ENCODE assay signal across 10 cellular contexts in the genomic region with DNA sequence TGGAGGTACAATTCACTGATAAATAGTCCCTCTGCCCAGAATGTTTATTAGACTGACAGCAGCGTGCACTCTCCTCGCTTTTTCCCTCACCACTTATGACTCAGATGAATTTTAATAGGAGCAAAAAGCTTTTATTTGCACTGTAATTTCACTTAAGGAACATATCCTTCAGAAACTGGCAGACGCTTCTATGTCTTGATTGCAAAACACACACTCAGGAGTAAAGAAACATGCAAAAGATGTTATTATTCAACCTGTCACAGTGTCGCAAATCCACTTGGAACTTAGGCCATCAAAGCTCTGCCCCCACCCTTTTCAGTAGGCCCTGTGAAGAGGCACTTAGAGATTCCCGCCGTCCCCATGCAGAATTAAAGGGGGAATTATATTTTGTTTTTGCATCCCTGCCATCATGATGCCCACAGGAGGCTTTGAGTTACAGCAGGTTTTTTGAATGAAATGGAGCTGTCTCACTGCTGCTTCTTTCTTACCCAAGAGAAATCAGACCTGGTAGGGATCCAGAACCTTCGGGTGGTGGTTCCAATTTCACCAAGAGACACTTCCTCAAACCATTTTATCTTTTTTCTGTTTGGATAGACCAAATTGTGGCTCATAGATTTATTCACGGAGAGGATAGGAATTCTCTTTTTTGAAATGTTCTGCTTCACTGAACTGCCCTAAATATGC.
A peak's percentile ranks its signal among the peaks of the same experiment; 100 is the strongest.
DNase-seq lines count a peak whose midpoint lies in the region; ATAC-seq, FAIRE-seq and TF ChIP-seq lines count a peak whose summit lies in the region.
"Had no signal": no experiment of that assay in that cellular context is flagged by ENCODE, and none has a peak within 500 bp of the region (broad histone marks: within the 10 kb centered on the region; RNA-seq: fewer than 3 reads in every experiment).

No MANE protein-coding gene starts in this region.

- H4K91ac ChIP-seq in H1 (replicated peaks; ENCODE audit: insufficient read length, low read length) = no peak overlapping the region

- H3K4me3 ChIP-seq in H1 (ENCODE audit: extremely low read depth in 1 of 4, insufficient read depth in 2 of 4, low read depth in 3 of 4, low read length in 4 of 4) = no peak overlapping the region
- H3K4me3 ChIP-seq: cardiac muscle cell, uterus had no signal

- no peak overlapping the region for H3K27ac ChIP-seq in H1 (ENCODE audit: low read depth, low read length)
- H3K27ac ChIP-seq: cardiac muscle cell had no signal

- H4K8ac ChIP-seq in H1 (ENCODE audit: extremely low read depth, insufficient read depth, low read length) = no peak overlapping the region

- no peak overlapping the region for H2BK120ac ChIP-seq in H1 (replicated peaks; ENCODE audit: low read depth, low read length)

- H3K23me2 ChIP-seq in H1 (ENCODE audit: low read depth, low read length) = no peaks in the 10 kb centered on the region

- CTCF ChIA-PET in HEK293T (lab: Yijun Ruan, JAX) = interaction anchor here (1.0 to 1.8 kb wide), 4 partner anchors 27 to 638 kb away, joined by 3 to 7 read pairs (median 3); no protein-coding TSS in a partner anchor
- CTCF ChIA-PET in H1 (lab: Charles Lee; ENCODE audit: partially characterized antibody) = interaction anchor here (0.6 to 5.0 kb wide), 26 partner anchors 8 to 599 kb away, joined by 3 to 19 read pairs (median 4); no protein-coding TSS in a partner anchor

- TF ChIP-seq CTCF in H1 (IDR thresholded peaks at IDR 0.05; ENCODE audit: control extremely low read depth in 1 of 3, insufficient read depth in 1 of 3, low read depth in 1 of 3, low read length in 3 of 3) = no peak

- H3K36me3 ChIP-seq in H1 (ENCODE audit: control insufficient read depth in 2 of 4, insufficient read depth in 4 of 4, low read length in 3 of 4) = no peaks in the 10 kb centered on the region
- H3K36me3 ChIP-seq: cardiac muscle cell, uterus had no signal

- H3K56ac ChIP-seq in H1 (replicated peaks; ENCODE audit: insufficient read length, low read depth, low read length) = no peak overlapping the region

- no peak overlapping the region for H2AK5ac ChIP-seq in H1 (ENCODE audit: low read depth, low read length)

- no peak overlapping the region for H2BK15ac ChIP-seq in H1 (ENCODE audit: low read length)

- POLR2A ChIA-PET in HEK293T (lab: Yijun Ruan, JAX) (no interaction called here), H1 (lab: Charles Lee; ENCODE audit: partially characterized antibody) (interaction anchor here (0.6 kb wide), 1 partner anchor 72 kb away, joined by 4 read pairs; no protein-coding TSS in a partner anchor)

- H3K27me3 ChIP-seq in H1 (replicated peaks in 1 of 4; ENCODE audit: control insufficient read depth in 3 of 4, extremely low read depth in 1 of 4, insufficient read depth in 3 of 4, low read length in 3 of 4) = no peaks in the 10 kb centered on the region
- H3K27me3 ChIP-seq: cardiac muscle cell, uterus had no signal

- H2BK12ac ChIP-seq in H1 (ENCODE audit: low read depth, low read length) = peak overlapping the region; percentile 62; the same call in 1 of the 2 replicates

- no peak for TF ChIP-seq EP300 in H1 (IDR thresholded peaks at IDR 0.05; ENCODE audit: borderline replicate concordance in 1 of 2, low read depth in 2 of 2, low read length in 2 of 2)

- H4K20me1 ChIP-seq in H1 (replicated peaks in 1 of 2; ENCODE audit: control insufficient read depth in 1 of 2, insufficient read depth in 2 of 2, low read length in 2 of 2) = no peaks in the 10 kb centered on the region

- FAIRE-seq in H1 (lab: Jason Lieb, UNC) = peak; percentile 62

- H3K9ac ChIP-seq in H1 (replicated peaks in 1 of 4; ENCODE audit: extremely low read depth in 1 of 4, low read depth in 3 of 4, low read length in 3 of 4) = no peak overlapping the region

- H3K79me1 ChIP-seq in H1 (ENCODE audit: low read depth, low read length) = no peaks in the 10 kb centered on the region

- no peak for ATAC-seq in GM21576 (IDR thresholded peaks at IDR 0.05; ENCODE audit: unreplicated experiment)

- H3K4ac ChIP-seq in H1 (replicated peaks; ENCODE audit: insufficient read length, low read depth, low read length) = no peak overlapping the region

- H3K18ac ChIP-seq in H1 (ENCODE audit: extremely low read depth, low read length) = no peak overlapping the region

- TF ChIP-seq POLR2A in H1 (IDR thresholded peaks at IDR 0.05; ENCODE audit: control extremely low read depth in 1 of 2, low read depth in 2 of 2, low read length in 2 of 2) = no peak

- no peak overlapping the region for H4K5ac ChIP-seq in H1 (ENCODE audit: insufficient read length, low read depth, low read length)

- H3K23ac ChIP-seq in H1 (ENCODE audit: insufficient read length) = no peak overlapping the region

- DNase-seq in A172 (ENCODE audit: low spot score) (peak; percentile 31), HEK293T (ENCODE audit: extremely low spot score) (no peak), NCI-H345 treated with DMSO at 0.1 percent for 48 hours (lab: John Stamatoyannopoulos, UW; ENCODE audit: unreplicated experiment) (peak; percentile 80), H1 (ENCODE audit: low read depth in 1 of 2, low spot score in 2 of 2) (no peak), HT-29 (ENCODE audit: low spot score) (no peak), RKO (ENCODE audit: low spot score) (no peak)
- DNase-seq in activated CD8-positive, alpha-beta memory T cell treated with anti-CD3 and anti-CD28 coated beads, Interleukin-2, amount 50 U/mL, for 4 hours = no peak

- no peak overlapping the region for H2AFZ ChIP-seq in H1 (ENCODE audit: low read length)

- H3K4me1 ChIP-seq in H1 (replicated peaks in 1 of 4; ENCODE audit: control insufficient read depth in 3 of 4, insufficient read depth in 4 of 4, low read length in 3 of 4) = peaks cover 0 to 26% (median 21%) of the 10 kb centered on the region in 4 experiments; a peak in 6 of 7 replicates
- H3K4me1 ChIP-seq: uterus had no signal

- H3K9me3 ChIP-seq in H1 (ENCODE audit: insufficient read depth in 2 of 2, low read depth in 1 of 2, low read length in 1 of 2) = no peaks in the 10 kb centered on the region
- H3K9me3 ChIP-seq: uterus had no signal

- 81% methylated on average over 8 of the region's 8 CpGs; no CpG with 5 or more reads in 1 of the 2 experiments for WGBS in H1 (ENCODE audit: extremely low coverage in 1 of 2, insufficient coverage in 1 of 2, insufficient read length in 1 of 2, insufficient replicate concordance in 2 of 2, low coverage in 1 of 2, low lambda C conversion rate in 2 of 2, missing lambda C conversion rate in 1 of 2), 2 experiments

- no peaks in the 10 kb centered on the region for H3K79me2 ChIP-seq in H1 (ENCODE audit: control insufficient read depth in 1 of 2, insufficient read depth in 2 of 2, low read length in 2 of 2)

- H2BK20ac ChIP-seq in H1 (ENCODE audit: low read length) = peak overlapping the region; percentile 72; the same call in 1 of the 2 replicates

- H3K4me2 ChIP-seq in H1 (ENCODE audit: insufficient read depth in 1 of 2, low read depth in 2 of 2, low read length in 2 of 2) = no peak overlapping the region

- H3K14ac ChIP-seq in H1 (ENCODE audit: insufficient read length) = no peak overlapping the region

- no peak for TF ChIP-seq RAD21 in H1 (IDR thresholded peaks at IDR 0.05 in 1 of 2, conservative IDR thresholded peaks at IDR 0.05 in 1 of 2; ENCODE audit: low read depth in 2 of 2, low read length in 2 of 2)

- H2BK5ac ChIP-seq in H1 (ENCODE audit: low read depth, low read length) = peak overlapping the region; percentile 45; the same call in 1 of the 2 replicates

TF ChIP-seq in HEK293T, 16 proteins besides CTCF, POLR2A, EP300 and RAD21:
- TF ChIP-seq, protein P1, sequence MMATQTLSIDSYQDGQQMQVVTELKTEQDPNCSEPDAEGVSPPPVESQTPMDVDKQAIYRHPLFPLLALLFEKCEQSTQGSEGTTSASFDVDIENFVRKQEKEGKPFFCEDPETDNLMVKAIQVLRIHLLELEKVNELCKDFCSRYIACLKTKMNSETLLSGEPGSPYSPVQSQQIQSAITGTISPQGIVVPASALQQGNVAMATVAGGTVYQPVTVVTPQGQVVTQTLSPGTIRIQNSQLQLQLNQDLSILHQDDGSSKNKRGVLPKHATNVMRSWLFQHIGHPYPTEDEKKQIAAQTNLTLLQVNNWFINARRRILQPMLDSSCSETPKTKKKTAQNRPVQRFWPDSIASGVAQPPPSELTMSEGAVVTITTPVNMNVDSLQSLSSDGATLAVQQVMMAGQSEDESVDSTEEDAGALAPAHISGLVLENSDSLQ (IDR thresholded peaks at IDR 0.05) = peak; percentile 54
- no peak for TF ChIP-seq ARNT (IDR thresholded peaks at IDR 0.05)

TF ChIP-seq in H1, 55 proteins besides CTCF, POLR2A, EP300 and RAD21 (continues in another document):
- TF ChIP-seq HDAC6 (IDR thresholded peaks at IDR 0.05; ENCODE audit: low read depth, low read length) (no peak), TCF12 (IDR thresholded peaks at IDR 0.05; ENCODE audit: low read depth, low read length) (no peak), CTBP2 (IDR thresholded peaks at IDR 0.05; ENCODE audit: borderline replicate concordance, insufficient read depth, insufficient read length, low read length) (no peak), KDM1A (IDR thresholded peaks at IDR 0.05; ENCODE audit: borderline replicate concordance, low read length) (no peak), TAF1 (IDR thresholded peaks at IDR 0.05; ENCODE audit: low read depth, low read length) (no peak), TAF7 (optimal IDR thresholded peaks at IDR 0.05; ENCODE audit: borderline replicate concordance, low read depth, low read length) (no peak), BACH1 (IDR thresholded peaks at IDR 0.05; ENCODE audit: low read length) (no peak), MAFK (IDR thresholded peaks at IDR 0.05; ENCODE audit: low read depth, low read length) (no peak), CHD1 (IDR thresholded peaks at IDR 0.05; ENCODE audit: low read depth, low read length) (no peak), BCL11A (IDR thresholded peaks at IDR 0.05; ENCODE audit: low read depth in 2 of 2, low read length in 2 of 2) (no peak)
- TF ChIP-seq, protein P2, sequence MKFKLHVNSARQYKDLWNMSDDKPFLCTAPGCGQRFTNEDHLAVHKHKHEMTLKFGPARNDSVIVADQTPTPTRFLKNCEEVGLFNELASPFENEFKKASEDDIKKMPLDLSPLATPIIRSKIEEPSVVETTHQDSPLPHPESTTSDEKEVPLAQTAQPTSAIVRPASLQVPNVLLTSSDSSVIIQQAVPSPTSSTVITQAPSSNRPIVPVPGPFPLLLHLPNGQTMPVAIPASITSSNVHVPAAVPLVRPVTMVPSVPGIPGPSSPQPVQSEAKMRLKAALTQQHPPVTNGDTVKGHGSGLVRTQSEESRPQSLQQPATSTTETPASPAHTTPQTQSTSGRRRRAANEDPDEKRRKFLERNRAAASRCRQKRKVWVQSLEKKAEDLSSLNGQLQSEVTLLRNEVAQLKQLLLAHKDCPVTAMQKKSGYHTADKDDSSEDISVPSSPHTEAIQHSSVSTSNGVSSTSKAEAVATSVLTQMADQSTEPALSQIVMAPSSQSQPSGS (IDR thresholded peaks at IDR 0.05; ENCODE audit: low read length) = no peak
- TF ChIP-seq, protein P3, sequence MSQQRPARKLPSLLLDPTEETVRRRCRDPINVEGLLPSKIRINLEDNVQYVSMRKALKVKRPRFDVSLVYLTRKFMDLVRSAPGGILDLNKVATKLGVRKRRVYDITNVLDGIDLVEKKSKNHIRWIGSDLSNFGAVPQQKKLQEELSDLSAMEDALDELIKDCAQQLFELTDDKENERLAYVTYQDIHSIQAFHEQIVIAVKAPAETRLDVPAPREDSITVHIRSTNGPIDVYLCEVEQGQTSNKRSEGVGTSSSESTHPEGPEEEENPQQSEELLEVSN (IDR thresholded peaks at IDR 0.05) = no peak

Comparison
In these comparisons a context has a peak if more than half of its experiments do, and no peak if none do; other contexts are left out.
1. DNase-seq: peak in A172 (single experiment) and NCI-H345 treated with DMSO at 0.1 percent for 48 hours (single experiment); none in HEK293T (single experiment), H1 (0 of 2), HT-29 (single experiment), activated CD8-positive, alpha-beta memory T cell treated with anti-CD3 and anti-CD28 coated beads, Interleukin-2, amount 50 U/mL, for 4 hours (single experiment) and RKO (single experiment).